ENCODE assay signal across 2 cellular contexts in the genomic region with DNA sequence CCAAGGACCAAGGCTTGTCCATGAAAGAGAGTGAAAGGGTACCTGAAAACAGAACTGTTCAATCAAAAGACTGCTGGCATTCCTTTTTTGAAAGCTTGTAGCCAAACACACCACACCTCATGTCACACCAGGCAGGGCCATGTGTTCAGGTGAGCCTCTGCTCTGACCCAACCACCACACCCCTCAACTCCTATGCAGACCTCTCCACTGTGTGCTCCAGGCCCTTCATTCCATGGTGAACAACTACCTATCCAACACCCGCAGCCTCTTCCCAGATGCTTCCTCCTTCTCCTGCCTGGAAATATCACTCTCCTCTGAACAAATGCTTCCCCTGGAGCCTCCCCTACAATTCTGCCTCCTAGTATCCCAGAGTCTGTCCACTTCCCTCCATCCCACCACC.
TF ChIP-seq lines count a peak whose summit lies in the region.

No MANE protein-coding gene starts in this region.

TF ChIP-seq in GM23338, 12 proteins besides CTCF, POLR2A, EP300 and RAD21 (continued from another document):
- no peak for TF ChIP-seq ZNF331 (CRISPR knock-in tag; IDR thresholded peaks at IDR 0.05; ENCODE audit: low read depth)

TF ChIP-seq in K562, 482 proteins besides CTCF, POLR2A, EP300 and RAD21 (continued from another document and continues in another):
- TF ChIP-seq, protein P1, sequence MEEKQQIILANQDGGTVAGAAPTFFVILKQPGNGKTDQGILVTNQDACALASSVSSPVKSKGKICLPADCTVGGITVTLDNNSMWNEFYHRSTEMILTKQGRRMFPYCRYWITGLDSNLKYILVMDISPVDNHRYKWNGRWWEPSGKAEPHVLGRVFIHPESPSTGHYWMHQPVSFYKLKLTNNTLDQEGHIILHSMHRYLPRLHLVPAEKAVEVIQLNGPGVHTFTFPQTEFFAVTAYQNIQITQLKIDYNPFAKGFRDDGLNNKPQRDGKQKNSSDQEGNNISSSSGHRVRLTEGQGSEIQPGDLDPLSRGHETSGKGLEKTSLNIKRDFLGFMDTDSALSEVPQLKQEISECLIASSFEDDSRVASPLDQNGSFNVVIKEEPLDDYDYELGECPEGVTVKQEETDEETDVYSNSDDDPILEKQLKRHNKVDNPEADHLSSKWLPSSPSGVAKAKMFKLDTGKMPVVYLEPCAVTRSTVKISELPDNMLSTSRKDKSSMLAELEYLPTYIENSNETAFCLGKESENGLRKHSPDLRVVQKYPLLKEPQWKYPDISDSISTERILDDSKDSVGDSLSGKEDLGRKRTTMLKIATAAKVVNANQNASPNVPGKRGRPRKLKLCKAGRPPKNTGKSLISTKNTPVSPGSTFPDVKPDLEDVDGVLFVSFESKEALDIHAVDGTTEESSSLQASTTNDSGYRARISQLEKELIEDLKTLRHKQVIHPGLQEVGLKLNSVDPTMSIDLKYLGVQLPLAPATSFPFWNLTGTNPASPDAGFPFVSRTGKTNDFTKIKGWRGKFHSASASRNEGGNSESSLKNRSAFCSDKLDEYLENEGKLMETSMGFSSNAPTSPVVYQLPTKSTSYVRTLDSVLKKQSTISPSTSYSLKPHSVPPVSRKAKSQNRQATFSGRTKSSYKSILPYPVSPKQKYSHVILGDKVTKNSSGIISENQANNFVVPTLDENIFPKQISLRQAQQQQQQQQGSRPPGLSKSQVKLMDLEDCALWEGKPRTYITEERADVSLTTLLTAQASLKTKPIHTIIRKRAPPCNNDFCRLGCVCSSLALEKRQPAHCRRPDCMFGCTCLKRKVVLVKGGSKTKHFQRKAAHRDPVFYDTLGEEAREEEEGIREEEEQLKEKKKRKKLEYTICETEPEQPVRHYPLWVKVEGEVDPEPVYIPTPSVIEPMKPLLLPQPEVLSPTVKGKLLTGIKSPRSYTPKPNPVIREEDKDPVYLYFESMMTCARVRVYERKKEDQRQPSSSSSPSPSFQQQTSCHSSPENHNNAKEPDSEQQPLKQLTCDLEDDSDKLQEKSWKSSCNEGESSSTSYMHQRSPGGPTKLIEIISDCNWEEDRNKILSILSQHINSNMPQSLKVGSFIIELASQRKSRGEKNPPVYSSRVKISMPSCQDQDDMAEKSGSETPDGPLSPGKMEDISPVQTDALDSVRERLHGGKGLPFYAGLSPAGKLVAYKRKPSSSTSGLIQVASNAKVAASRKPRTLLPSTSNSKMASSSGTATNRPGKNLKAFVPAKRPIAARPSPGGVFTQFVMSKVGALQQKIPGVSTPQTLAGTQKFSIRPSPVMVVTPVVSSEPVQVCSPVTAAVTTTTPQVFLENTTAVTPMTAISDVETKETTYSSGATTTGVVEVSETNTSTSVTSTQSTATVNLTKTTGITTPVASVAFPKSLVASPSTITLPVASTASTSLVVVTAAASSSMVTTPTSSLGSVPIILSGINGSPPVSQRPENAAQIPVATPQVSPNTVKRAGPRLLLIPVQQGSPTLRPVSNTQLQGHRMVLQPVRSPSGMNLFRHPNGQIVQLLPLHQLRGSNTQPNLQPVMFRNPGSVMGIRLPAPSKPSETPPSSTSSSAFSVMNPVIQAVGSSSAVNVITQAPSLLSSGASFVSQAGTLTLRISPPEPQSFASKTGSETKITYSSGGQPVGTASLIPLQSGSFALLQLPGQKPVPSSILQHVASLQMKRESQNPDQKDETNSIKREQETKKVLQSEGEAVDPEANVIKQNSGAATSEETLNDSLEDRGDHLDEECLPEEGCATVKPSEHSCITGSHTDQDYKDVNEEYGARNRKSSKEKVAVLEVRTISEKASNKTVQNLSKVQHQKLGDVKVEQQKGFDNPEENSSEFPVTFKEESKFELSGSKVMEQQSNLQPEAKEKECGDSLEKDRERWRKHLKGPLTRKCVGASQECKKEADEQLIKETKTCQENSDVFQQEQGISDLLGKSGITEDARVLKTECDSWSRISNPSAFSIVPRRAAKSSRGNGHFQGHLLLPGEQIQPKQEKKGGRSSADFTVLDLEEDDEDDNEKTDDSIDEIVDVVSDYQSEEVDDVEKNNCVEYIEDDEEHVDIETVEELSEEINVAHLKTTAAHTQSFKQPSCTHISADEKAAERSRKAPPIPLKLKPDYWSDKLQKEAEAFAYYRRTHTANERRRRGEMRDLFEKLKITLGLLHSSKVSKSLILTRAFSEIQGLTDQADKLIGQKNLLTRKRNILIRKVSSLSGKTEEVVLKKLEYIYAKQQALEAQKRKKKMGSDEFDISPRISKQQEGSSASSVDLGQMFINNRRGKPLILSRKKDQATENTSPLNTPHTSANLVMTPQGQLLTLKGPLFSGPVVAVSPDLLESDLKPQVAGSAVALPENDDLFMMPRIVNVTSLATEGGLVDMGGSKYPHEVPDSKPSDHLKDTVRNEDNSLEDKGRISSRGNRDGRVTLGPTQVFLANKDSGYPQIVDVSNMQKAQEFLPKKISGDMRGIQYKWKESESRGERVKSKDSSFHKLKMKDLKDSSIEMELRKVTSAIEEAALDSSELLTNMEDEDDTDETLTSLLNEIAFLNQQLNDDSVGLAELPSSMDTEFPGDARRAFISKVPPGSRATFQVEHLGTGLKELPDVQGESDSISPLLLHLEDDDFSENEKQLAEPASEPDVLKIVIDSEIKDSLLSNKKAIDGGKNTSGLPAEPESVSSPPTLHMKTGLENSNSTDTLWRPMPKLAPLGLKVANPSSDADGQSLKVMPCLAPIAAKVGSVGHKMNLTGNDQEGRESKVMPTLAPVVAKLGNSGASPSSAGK (IDR thresholded peaks at IDR 0.05) = peak; percentile 92
- no peak for TF ChIP-seq KLF10 (CRISPR knock-in tag; IDR thresholded peaks at IDR 0.05)
- no peak for TF ChIP-seq SRF (CRISPR knock-in tag; IDR thresholded peaks at IDR 0.05)
- TF ChIP-seq ZNF311 (CRISPR knock-in tag; IDR thresholded peaks at IDR 0.05) = peak; percentile 11; the same call in 1 of the 2 replicates
- TF ChIP-seq, protein P2, sequence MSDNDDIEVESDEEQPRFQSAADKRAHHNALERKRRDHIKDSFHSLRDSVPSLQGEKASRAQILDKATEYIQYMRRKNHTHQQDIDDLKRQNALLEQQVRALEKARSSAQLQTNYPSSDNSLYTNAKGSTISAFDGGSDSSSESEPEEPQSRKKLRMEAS (CRISPR knock-in tag; IDR thresholded peaks at IDR 0.05) = peak; percentile 75
- 0 out of 2 replicates have a peak, but pooled peaks have one; percentile 24 for TF ChIP-seq ZNF668 (CRISPR knock-in tag; IDR thresholded peaks at IDR 0.05)
- TF ChIP-seq L3MBTL2 (IDR thresholded peaks at IDR 0.05) = peak; percentile 31; the same call in 1 of the 2 replicates
- TF ChIP-seq, protein P3, sequence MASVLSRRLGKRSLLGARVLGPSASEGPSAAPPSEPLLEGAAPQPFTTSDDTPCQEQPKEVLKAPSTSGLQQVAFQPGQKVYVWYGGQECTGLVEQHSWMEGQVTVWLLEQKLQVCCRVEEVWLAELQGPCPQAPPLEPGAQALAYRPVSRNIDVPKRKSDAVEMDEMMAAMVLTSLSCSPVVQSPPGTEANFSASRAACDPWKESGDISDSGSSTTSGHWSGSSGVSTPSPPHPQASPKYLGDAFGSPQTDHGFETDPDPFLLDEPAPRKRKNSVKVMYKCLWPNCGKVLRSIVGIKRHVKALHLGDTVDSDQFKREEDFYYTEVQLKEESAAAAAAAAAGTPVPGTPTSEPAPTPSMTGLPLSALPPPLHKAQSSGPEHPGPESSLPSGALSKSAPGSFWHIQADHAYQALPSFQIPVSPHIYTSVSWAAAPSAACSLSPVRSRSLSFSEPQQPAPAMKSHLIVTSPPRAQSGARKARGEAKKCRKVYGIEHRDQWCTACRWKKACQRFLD (CRISPR knock-in tag; IDR thresholded peaks at IDR 0.05) = peak; percentile 62; the same call in 1 of the 2 replicates
- peak; percentile 15; the same call in 1 of the 2 replicates for TF ChIP-seq PYGO2 (tag; IDR thresholded peaks at IDR 0.05)
- TF ChIP-seq ZZZ3 (IDR thresholded peaks at IDR 0.05) = no peak
- TF ChIP-seq ZNF584 (CRISPR knock-in tag; IDR thresholded peaks at IDR 0.05; ENCODE audit: low read depth) = no peak
- TF ChIP-seq, protein P4, sequence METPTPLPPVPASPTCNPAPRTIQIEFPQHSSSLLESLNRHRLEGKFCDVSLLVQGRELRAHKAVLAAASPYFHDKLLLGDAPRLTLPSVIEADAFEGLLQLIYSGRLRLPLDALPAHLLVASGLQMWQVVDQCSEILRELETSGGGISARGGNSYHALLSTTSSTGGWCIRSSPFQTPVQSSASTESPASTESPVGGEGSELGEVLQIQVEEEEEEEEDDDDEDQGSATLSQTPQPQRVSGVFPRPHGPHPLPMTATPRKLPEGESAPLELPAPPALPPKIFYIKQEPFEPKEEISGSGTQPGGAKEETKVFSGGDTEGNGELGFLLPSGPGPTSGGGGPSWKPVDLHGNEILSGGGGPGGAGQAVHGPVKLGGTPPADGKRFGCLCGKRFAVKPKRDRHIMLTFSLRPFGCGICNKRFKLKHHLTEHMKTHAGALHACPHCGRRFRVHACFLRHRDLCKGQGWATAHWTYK (CRISPR knock-in tag; IDR thresholded peaks at IDR 0.05) = 0 out of 2 replicates have a peak, but pooled peaks have one; percentile 32
- no peak for TF ChIP-seq ZNF766 (CRISPR knock-in tag; conservative IDR thresholded peaks at IDR 0.05)
- TF ChIP-seq HDAC1 (IDR thresholded peaks at IDR 0.05) = 0 out of 4 replicates have a peak, but pooled peaks of 1 of the 2 experiments have one; percentile 3
- peak; percentile 59; the same call in 1 of the 2 replicates for TF ChIP-seq ZBTB17 (CRISPR knock-in tag; IDR thresholded peaks at IDR 0.05)
- TF ChIP-seq SRSF7 (optimal IDR thresholded peaks at IDR 0.05; ENCODE audit: low read depth, low read length) = no peak
- no peak for TF ChIP-seq CBX5 (IDR thresholded peaks at IDR 0.05; ENCODE audit: borderline replicate concordance, low read depth)
- TF ChIP-seq, protein P5, sequence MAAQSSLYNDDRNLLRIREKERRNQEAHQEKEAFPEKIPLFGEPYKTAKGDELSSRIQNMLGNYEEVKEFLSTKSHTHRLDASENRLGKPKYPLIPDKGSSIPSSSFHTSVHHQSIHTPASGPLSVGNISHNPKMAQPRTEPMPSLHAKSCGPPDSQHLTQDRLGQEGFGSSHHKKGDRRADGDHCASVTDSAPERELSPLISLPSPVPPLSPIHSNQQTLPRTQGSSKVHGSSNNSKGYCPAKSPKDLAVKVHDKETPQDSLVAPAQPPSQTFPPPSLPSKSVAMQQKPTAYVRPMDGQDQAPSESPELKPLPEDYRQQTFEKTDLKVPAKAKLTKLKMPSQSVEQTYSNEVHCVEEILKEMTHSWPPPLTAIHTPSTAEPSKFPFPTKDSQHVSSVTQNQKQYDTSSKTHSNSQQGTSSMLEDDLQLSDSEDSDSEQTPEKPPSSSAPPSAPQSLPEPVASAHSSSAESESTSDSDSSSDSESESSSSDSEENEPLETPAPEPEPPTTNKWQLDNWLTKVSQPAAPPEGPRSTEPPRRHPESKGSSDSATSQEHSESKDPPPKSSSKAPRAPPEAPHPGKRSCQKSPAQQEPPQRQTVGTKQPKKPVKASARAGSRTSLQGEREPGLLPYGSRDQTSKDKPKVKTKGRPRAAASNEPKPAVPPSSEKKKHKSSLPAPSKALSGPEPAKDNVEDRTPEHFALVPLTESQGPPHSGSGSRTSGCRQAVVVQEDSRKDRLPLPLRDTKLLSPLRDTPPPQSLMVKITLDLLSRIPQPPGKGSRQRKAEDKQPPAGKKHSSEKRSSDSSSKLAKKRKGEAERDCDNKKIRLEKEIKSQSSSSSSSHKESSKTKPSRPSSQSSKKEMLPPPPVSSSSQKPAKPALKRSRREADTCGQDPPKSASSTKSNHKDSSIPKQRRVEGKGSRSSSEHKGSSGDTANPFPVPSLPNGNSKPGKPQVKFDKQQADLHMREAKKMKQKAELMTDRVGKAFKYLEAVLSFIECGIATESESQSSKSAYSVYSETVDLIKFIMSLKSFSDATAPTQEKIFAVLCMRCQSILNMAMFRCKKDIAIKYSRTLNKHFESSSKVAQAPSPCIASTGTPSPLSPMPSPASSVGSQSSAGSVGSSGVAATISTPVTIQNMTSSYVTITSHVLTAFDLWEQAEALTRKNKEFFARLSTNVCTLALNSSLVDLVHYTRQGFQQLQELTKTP (IDR thresholded peaks at IDR 0.05; ENCODE audit: low read depth in 1 of 2, partially characterized antibody in 2 of 2) = no peak
- TF ChIP-seq MECOM (CRISPR knock-in tag; IDR thresholded peaks at IDR 0.05) = no peak
- TF ChIP-seq, protein P6, sequence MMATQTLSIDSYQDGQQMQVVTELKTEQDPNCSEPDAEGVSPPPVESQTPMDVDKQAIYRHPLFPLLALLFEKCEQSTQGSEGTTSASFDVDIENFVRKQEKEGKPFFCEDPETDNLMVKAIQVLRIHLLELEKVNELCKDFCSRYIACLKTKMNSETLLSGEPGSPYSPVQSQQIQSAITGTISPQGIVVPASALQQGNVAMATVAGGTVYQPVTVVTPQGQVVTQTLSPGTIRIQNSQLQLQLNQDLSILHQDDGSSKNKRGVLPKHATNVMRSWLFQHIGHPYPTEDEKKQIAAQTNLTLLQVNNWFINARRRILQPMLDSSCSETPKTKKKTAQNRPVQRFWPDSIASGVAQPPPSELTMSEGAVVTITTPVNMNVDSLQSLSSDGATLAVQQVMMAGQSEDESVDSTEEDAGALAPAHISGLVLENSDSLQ (IDR thresholded peaks at IDR 0.05) = no peak
- TF ChIP-seq, protein P7, sequence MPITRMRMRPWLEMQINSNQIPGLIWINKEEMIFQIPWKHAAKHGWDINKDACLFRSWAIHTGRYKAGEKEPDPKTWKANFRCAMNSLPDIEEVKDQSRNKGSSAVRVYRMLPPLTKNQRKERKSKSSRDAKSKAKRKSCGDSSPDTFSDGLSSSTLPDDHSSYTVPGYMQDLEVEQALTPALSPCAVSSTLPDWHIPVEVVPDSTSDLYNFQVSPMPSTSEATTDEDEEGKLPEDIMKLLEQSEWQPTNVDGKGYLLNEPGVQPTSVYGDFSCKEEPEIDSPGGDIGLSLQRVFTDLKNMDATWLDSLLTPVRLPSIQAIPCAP (CRISPR knock-in tag; IDR thresholded peaks at IDR 0.05; ENCODE audit: borderline replicate concordance) = no peak
- TF ChIP-seq, protein P8, sequence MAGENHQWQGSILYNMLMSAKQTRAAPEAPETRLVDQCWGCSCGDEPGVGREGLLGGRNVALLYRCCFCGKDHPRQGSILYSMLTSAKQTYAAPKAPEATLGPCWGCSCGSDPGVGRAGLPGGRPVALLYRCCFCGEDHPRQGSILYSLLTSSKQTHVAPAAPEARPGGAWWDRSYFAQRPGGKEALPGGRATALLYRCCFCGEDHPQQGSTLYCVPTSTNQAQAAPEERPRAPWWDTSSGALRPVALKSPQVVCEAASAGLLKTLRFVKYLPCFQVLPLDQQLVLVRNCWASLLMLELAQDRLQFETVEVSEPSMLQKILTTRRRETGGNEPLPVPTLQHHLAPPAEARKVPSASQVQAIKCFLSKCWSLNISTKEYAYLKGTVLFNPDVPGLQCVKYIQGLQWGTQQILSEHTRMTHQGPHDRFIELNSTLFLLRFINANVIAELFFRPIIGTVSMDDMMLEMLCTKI (IDR thresholded peaks at IDR 0.05; ENCODE audit: partially characterized antibody) = no peak
